Comparison of ENCODE assay signal across 25 cellular contexts in genomic region chr9:123131993-123132392, GRCh38.
"Had no signal": no experiment of that assay in that cellular context is flagged by ENCODE, and none has a peak within 500 bp of the region (broad histone marks: within the 10 kb centered on the region; RNA-seq: fewer than 3 reads in every experiment).

No MANE protein-coding gene starts in this region.

- H3K9me3 ChIP-seq: esophagus muscularis mucosa, heart right ventricle, left ventricle myocardium inferior, lower lobe of right lung, ovary, psoas muscle, sigmoid colon, testis, tibial artery had no signal

- DNase-seq: dermis blood vessel endothelial cell; effector memory CD4-positive, alpha-beta T cell; glutamatergic neuron; heart right ventricle; hippocampal formation; left cardiac atrium; left ventricle myocardium inferior; lower lobe of right lung; naive thymus-derived CD8-positive, alpha-beta T cell; nephron progenitor cell; occipital lobe; ovary; posterior cingulate gyrus; psoas muscle; right cardiac atrium; sigmoid colon; stimulated activated CD4-positive, alpha-beta T cell treated with anti-CD3 and anti-CD28 coated beads, Interleukin-4, amount 100 ng/mL, for 4 hours; stimulated activated naive CD8-positive, alpha-beta T cell treated with anti-CD3 and anti-CD28 coated beads, Interleukin-15, Interleukin-2, amounts not matched to agents 100 U/mL and 50 U/mL, for 24 hours; substantia nigra; testis; tibial artery had no signal

- H3K9me3 Mint-ChIP-seq: naive thymus-derived CD8-positive, alpha-beta T cell; stimulated activated memory B cell treated with anti-CD40 and anti-IgM and Interleukin-4, amounts not matched to agents 10 μg/mL and 1 μg/mL and 100 μg/mL, for 72 hours; type B pancreatic cell had no signal

- ATAC-seq: heart right ventricle; naive thymus-derived CD8-positive, alpha-beta T cell; psoas muscle; right cardiac atrium; stimulated activated memory B cell treated with anti-CD40 and anti-IgM and Interleukin-4, amounts not matched to agents 10 μg/mL and 1 μg/mL and 100 μg/mL, for 72 hours; stimulated activated naive CD8-positive, alpha-beta T cell treated with anti-CD3 and anti-CD28 coated beads, Interleukin-15, Interleukin-2, amounts not matched to agents 100 U/mL and 50 U/mL, for 24 hours had no signal

- H3K27ac ChIP-seq: coronary artery, esophagus muscularis mucosa, heart right ventricle, left ventricle myocardium inferior, lower lobe of right lung, ovary, psoas muscle, sigmoid colon, testis, tibial artery had no signal

- H3K4me3 Mint-ChIP-seq: naive thymus-derived CD8-positive, alpha-beta T cell; nephron progenitor cell; stimulated activated memory B cell treated with anti-CD40 and anti-IgM and Interleukin-4, amounts not matched to agents 10 μg/mL and 1 μg/mL and 100 μg/mL, for 72 hours; type B pancreatic cell had no signal

- H3K4me3 ChIP-seq: coronary artery, esophagus muscularis mucosa, heart right ventricle, left ventricle myocardium inferior, lower lobe of right lung, ovary, psoas muscle, sigmoid colon, testis, tibial artery had no signal

- H3K36me3 ChIP-seq: ovary had no signal

- H3K4me1 ChIP-seq: esophagus muscularis mucosa, heart right ventricle, left ventricle myocardium inferior, lower lobe of right lung, psoas muscle, sigmoid colon, tibial artery had no signal

- H3K27me3 Mint-ChIP-seq: naive thymus-derived CD8-positive, alpha-beta T cell; stimulated activated memory B cell treated with anti-CD40 and anti-IgM and Interleukin-4, amounts not matched to agents 10 μg/mL and 1 μg/mL and 100 μg/mL, for 72 hours; type B pancreatic cell had no signal

- H3K27ac Mint-ChIP-seq: naive thymus-derived CD8-positive, alpha-beta T cell; nephron progenitor cell; stimulated activated memory B cell treated with anti-CD40 and anti-IgM and Interleukin-4, amounts not matched to agents 10 μg/mL and 1 μg/mL and 100 μg/mL, for 72 hours; type B pancreatic cell had no signal

- H3K27me3 ChIP-seq: esophagus muscularis mucosa, heart right ventricle, ovary, sigmoid colon, testis, tibial artery had no signal
